In the genomic region with DNA sequence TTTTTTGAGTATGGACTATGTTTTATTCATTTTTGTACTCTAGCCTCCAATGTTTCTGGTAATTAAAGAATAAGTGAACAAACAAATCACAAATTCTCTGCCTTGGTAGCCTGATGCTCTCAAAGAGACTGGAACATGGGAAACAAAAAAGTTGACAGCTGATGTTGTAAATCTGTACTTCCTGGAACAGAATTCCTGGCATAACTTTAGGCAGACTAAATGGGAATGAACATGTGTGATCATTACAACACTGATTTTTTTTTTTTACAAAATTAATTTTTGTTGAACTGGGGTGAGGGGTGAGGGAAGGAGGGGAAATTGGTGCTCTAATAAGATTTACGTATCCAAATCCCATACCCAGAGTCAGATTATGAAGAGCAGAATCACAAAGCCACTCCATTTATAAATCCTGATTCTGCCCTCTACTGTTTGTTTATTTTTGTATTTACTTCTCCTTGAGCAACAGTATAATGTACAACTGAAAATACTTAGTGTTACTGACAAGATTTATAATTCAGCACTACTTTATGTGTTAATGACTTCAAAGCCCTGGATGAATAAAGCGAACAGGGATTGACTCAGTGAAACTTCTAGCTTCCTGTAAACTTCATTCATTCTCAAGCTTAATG, we compare ENCODE assay signal across 18 cellular contexts.
DNase-seq lines count a peak whose midpoint lies in the region; ATAC-seq and TF ChIP-seq lines count a peak whose summit lies in the region.
"Had no signal": no experiment of that assay in that cellular context is flagged by ENCODE, and none has a peak within 500 bp of the region (broad histone marks: within the 10 kb centered on the region; RNA-seq: fewer than 3 reads in every experiment).

No MANE protein-coding gene starts in this region.

- H3K4me3 Mint-ChIP-seq in MCF 10A (ENCODE audit: unreplicated experiment) = no peak overlapping the region
- H3K4me3 Mint-ChIP-seq: activated CD8-positive, alpha-beta memory T cell treated with anti-CD3 and anti-CD28 coated beads, Interleukin-2, amount 10 ng/mL, durations not matched to agents 7 days and 5 days; IgD-negative memory B cell; nephron had no signal

- H3K27ac ChIP-seq in breast epithelium = no peak overlapping the region
- no peak overlapping the region for H3K27ac ChIP-seq in foreskin keratinocyte
- peak overlapping the region; percentile 37 for H3K27ac ChIP-seq in subcutaneous abdominal adipose tissue (ENCODE audit: low read depth, low read length)
- no peak overlapping the region for H3K27ac ChIP-seq in right lobe of liver
- H3K27ac ChIP-seq: gastroesophageal sphincter, testis had no signal

- TF ChIP-seq CTCF in MCF 10A (IDR thresholded peaks at IDR 0.05; ENCODE audit: unreplicated experiment) (no peak), breast epithelium (IDR thresholded peaks at IDR 0.05) (no peak), foreskin keratinocyte (conservative IDR thresholded peaks at IDR 0.05) (peak; percentile 34), right lobe of liver (IDR thresholded peaks at IDR 0.05) (no peak)

- peak; percentile 16 for DNase-seq in MCF 10A (ENCODE audit: unreplicated experiment)
- no peak for DNase-seq in breast epithelium (ENCODE audit: low spot score in 2 of 2)
- peak; percentile 50 for DNase-seq in astrocyte of the hippocampus (ENCODE audit: low read depth, low spot score)
- DNase-seq in foreskin keratinocyte = peak; percentile 40 to 63
- no peak for DNase-seq in SIG-M5 (lab: John Stamatoyannopoulos, UW)
- DNase-seq in right lobe of liver = no peak
- no peak for DNase-seq in germinal center (ENCODE audit: low spot score)
- DNase-seq: 8988T; activated CD8-positive, alpha-beta memory T cell treated with anti-CD3 and anti-CD28 coated beads, Interleukin-2, amount 10 ng/mL, durations not matched to agents 7 days and 5 days; activated naive CD4-positive, alpha-beta T cell treated with anti-CD3 and anti-CD28 coated beads, Interleukin-2, amount 50 U/mL, for 16 hours; left cardiac atrium; NCI-H1694; SHP77; testis had no signal

- POLR2A ChIA-PET in MCF 10A (lab: Yijun Ruan, JAX) = no interaction called here

- no TSS peak for BruUV-seq in MCF 10A (replicated peaks; lab: Mats Ljungman, UMichigan)

- no peak for ATAC-seq in foreskin keratinocyte
- ATAC-seq in right lobe of liver = no peak
- ATAC-seq: activated CD8-positive, alpha-beta memory T cell treated with anti-CD3 and anti-CD28 coated beads, Interleukin-2, amount 10 ng/mL, durations not matched to agents 7 days and 5 days; gastroesophageal sphincter had no signal

- no peaks in the 10 kb centered on the region for H3K36me3 Mint-ChIP-seq in MCF 10A (ENCODE audit: insufficient read depth, unreplicated experiment)
- H3K36me3 Mint-ChIP-seq: activated CD8-positive, alpha-beta memory T cell treated with anti-CD3 and anti-CD28 coated beads, Interleukin-2, amount 10 ng/mL, durations not matched to agents 7 days and 5 days had no signal

- peak overlapping the region in 2 of 5 donors; percentile 7 to 13 for H3K9ac ChIP-seq in subcutaneous abdominal adipose tissue (ENCODE audit: low read length in 5 of 5)

- no peaks in the 10 kb centered on the region for H3K9me3 Mint-ChIP-seq in MCF 10A (ENCODE audit: unreplicated experiment)
- H3K9me3 Mint-ChIP-seq: nephron had no signal

- no peak overlapping the region for H3K27ac Mint-ChIP-seq in MCF 10A (ENCODE audit: low read depth, unreplicated experiment)
- H3K27ac Mint-ChIP-seq: activated CD8-positive, alpha-beta memory T cell treated with anti-CD3 and anti-CD28 coated beads, Interleukin-2, amount 10 ng/mL, durations not matched to agents 7 days and 5 days; IgD-negative memory B cell had no signal

- H3K4me3 ChIP-seq in breast epithelium = no peak overlapping the region
- H3K4me3 ChIP-seq in subcutaneous abdominal adipose tissue (ENCODE audit: low read depth in 1 of 5, low read length in 5 of 5) = no peak overlapping the region
- H3K4me3 ChIP-seq in right lobe of liver = no peak overlapping the region
- H3K4me3 ChIP-seq: gastroesophageal sphincter, testis had no signal

- TF ChIP-seq POLR2A in breast epithelium (IDR thresholded peaks at IDR 0.05) (no peak), right lobe of liver (IDR thresholded peaks at IDR 0.05) (no peak)

- no peaks in the 10 kb centered on the region for H3K4me1 ChIP-seq in breast epithelium
- H3K4me1 ChIP-seq in foreskin keratinocyte = peaks cover 30% of the 10 kb centered on the region
- peaks cover 0 to 31% (median 13%) of the 10 kb centered on the region in 5 donors for H3K4me1 ChIP-seq in subcutaneous abdominal adipose tissue (ENCODE audit: control insufficient read depth in 5 of 5, insufficient read depth in 5 of 5, low read length in 5 of 5)
- no peaks in the 10 kb centered on the region for H3K4me1 ChIP-seq in right lobe of liver
- H3K4me1 ChIP-seq: testis had no signal

- H3K9me3 ChIP-seq in breast epithelium (no peaks in the 10 kb centered on the region), subcutaneous abdominal adipose tissue (ENCODE audit: control insufficient read depth in 5 of 5, low read length in 5 of 5) (no peaks in the 10 kb centered on the region), right lobe of liver (no peaks in the 10 kb centered on the region)
- H3K9me3 ChIP-seq: gastroesophageal sphincter, testis had no signal

- peaks cover 20% of the 10 kb centered on the region for H3K4me1 Mint-ChIP-seq in MCF 10A (ENCODE audit: insufficient read depth, unreplicated experiment)
- H3K4me1 Mint-ChIP-seq: activated CD8-positive, alpha-beta memory T cell treated with anti-CD3 and anti-CD28 coated beads, Interleukin-2, amount 10 ng/mL, durations not matched to agents 7 days and 5 days; IgD-negative memory B cell had no signal

- no peaks in the 10 kb centered on the region for H3K27me3 ChIP-seq in breast epithelium
- no peaks in the 10 kb centered on the region for H3K27me3 ChIP-seq in foreskin keratinocyte
- H3K27me3 ChIP-seq in subcutaneous abdominal adipose tissue (ENCODE audit: control insufficient read depth in 5 of 5, insufficient read depth in 4 of 5, low read length in 5 of 5) = no peaks in the 10 kb centered on the region
- H3K27me3 ChIP-seq in right lobe of liver = no peaks in the 10 kb centered on the region
- H3K27me3 ChIP-seq: testis had no signal

- CTCF ChIA-PET in MCF 10A (lab: Yijun Ruan, JAX) = interaction anchor here (2.2 kb wide), 1 partner anchor 36 kb away, joined by 6 read pairs; no protein-coding TSS in a partner anchor

- H3K27me3 Mint-ChIP-seq in MCF 10A (ENCODE audit: insufficient read depth, unreplicated experiment) = no peaks in the 10 kb centered on the region
- H3K27me3 Mint-ChIP-seq: IgD-negative memory B cell had no signal

- intact Hi-C loops in MCF 10A (cut with micrococcal nuclease) = no loop called here
- intact Hi-C loops in breast epithelium (cut with DNase I; ENCODE audit: low total_unique reads) = no loop called here
- intact Hi-C loops in right lobe of liver (cut with DNase I) = no loop called here

- H3K36me3 ChIP-seq in breast epithelium (no peaks in the 10 kb centered on the region), subcutaneous abdominal adipose tissue (ENCODE audit: control insufficient read depth in 5 of 5, insufficient read depth in 5 of 5, low read length in 5 of 5) (no peaks in the 10 kb centered on the region), right lobe of liver (no peaks in the 10 kb centered on the region)
- H3K36me3 ChIP-seq: gastroesophageal sphincter had no signal

- WGBS in right lobe of liver (ENCODE audit: insufficient coverage, low coverage, low lambda C conversion rate, missing lambda C conversion rate) = 64% methylated on average over 2 of the region's 2 CpGs

Comparison
In these comparisons a context has a peak if more than half of its experiments do, and no peak if none do; other contexts are left out.
1. DNase-seq: peak in MCF 10A (single experiment), astrocyte of the hippocampus (single experiment) and foreskin keratinocyte (2 of 2); none in breast epithelium (0 of 2), SIG-M5 (single experiment), right lobe of liver (0 of 3) and germinal center (single experiment).